In the genomic region with DNA sequence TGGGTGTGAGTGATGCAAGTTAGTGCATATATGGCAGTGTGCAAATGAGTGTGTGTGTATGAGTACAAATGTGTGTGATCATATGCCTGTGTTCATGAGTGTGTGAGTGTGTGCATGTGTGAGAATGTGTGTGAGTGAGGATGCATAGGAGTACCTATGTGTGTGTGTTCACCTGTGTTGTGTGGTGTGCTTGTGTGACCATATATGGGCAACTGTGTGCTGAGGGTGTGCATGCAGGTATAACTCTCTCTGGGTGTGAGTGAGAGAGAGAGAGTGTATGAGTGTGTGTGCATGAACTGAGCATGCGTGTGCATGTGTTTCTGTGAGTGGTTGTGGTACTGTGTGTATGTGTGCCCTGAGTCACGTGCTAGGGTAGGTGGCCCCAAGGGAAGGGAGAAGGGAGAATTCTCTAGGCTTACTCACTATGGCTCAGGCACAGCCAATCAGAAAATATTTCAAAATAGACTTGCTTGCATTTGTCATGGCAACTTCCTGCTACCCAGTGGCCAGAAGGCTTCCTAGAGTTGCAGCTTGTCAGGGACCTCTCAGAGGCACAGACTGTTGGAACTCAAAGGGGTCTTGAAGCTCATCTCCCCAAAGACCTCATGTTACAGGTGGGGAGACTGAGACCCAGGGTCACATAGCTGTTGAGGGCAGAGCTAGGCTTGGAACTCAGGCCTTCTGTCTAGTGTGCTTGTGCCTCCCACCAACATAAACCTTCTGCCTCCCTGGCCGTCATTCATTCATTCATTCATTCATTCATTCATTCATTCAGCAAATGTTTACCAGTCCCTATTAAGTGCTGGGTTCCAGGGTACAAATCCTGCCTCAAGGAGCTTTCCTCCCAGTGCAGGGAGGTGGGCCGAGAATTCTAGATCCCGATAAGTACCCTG, we compare ENCODE assay signal across 9 cellular contexts. TPM values are rescaled to one million over a fixed set of nuclear protein-coding genes. Genes with fewer than 3 reads are reported as not detected.
A peak's percentile ranks its signal among the peaks of the same experiment; 100 is the strongest.
DNase-seq lines count a peak whose midpoint lies in the region; ATAC-seq and TF ChIP-seq lines count a peak whose summit lies in the region.
"Had no signal": no experiment of that assay in that cellular context is flagged by ENCODE, and none has a peak within 500 bp of the region (broad histone marks: within the 10 kb centered on the region; RNA-seq: fewer than 3 reads in every experiment).

No MANE protein-coding gene starts in this region.

- no peak overlapping the region for H3K4me3 ChIP-seq in cardiac fibroblast (replicated peaks in 1 of 2; ENCODE audit: low read depth in 2 of 2, low read length in 2 of 2)

- no peaks in the 10 kb centered on the region for H3K27me3 Mint-ChIP-seq in nephron (ENCODE audit: low read depth)
- H3K27me3 Mint-ChIP-seq: memory B cell had no signal

- no peaks in the 10 kb centered on the region for H3K9me3 Mint-ChIP-seq in nephron
- H3K9me3 Mint-ChIP-seq: memory B cell had no signal

- no peaks in the 10 kb centered on the region for H3K36me3 Mint-ChIP-seq in nephron (ENCODE audit: low read depth)
- H3K36me3 Mint-ChIP-seq: memory B cell had no signal

- H3K27ac Mint-ChIP-seq in nephron = peak overlapping the region in 2 of 3 experiments; percentile 30 to 47
- H3K27ac Mint-ChIP-seq: memory B cell had no signal

- TF ChIP-seq CTCF in cardiac fibroblast (IDR thresholded peaks at IDR 0.05; ENCODE audit: low read depth, low read length) (no peak), nephron (IDR thresholded peaks at IDR 0.05; ENCODE audit: unreplicated experiment in 3 of 3) (no peak)

- DNase-seq in EL (peak; percentile 76), M059J (ENCODE audit: low read depth) (peak; percentile 64), cardiac fibroblast (ENCODE audit: low read depth in 2 of 2) (peak; percentile 63 to 92), midbrain (lab: John Stamatoyannopoulos, UW) (no peak)

- no peak overlapping the region for H3K4me3 Mint-ChIP-seq in nephron
- H3K4me3 Mint-ChIP-seq: memory B cell had no signal

- H3K4me1 Mint-ChIP-seq in nephron = peaks cover 7% of the 10 kb centered on the region

- ATAC-seq in HG02840 (IDR thresholded peaks at IDR 0.05; ENCODE audit: low FRiP score, unreplicated experiment) (no peak), HG02642 (IDR thresholded peaks at IDR 0.05; ENCODE audit: poor library complexity, unreplicated experiment) (no peak), GM18498 (IDR thresholded peaks at IDR 0.05; ENCODE audit: unreplicated experiment) (no peak)

RNA-seq across cellular contexts. Expression of a gene that starts 10.6 kb away (rescaled TPM):
- total RNA-seq in M059J (2014; rRNA removed; shearing (Covaris generic)) = 12.8 and 15.1 TPM in 2 replicates

RNA-seq across cellular contexts. Expression of a gene that starts 20.2 kb away (rescaled TPM):
- total RNA-seq in M059J (2014; rRNA removed; shearing (Covaris generic)) = 1.5 and 4.3 TPM in 2 replicates
